ENCODE assay signal across 8 cellular contexts in genomic region chr15:100383302-100384107, GRCh38. TPM values are rescaled to one million over a fixed set of nuclear protein-coding genes. Genes with fewer than 3 reads are reported as not detected.
DNase-seq lines count a peak whose midpoint lies in the region; ATAC-seq and TF ChIP-seq lines count a peak whose summit lies in the region.

No MANE protein-coding gene starts in this region.

- H3K4me1 ChIP-seq in ovary (ENCODE audit: insufficient read depth) (no peaks in the 10 kb centered on the region), esophagus squamous epithelium (no peaks in the 10 kb centered on the region)

- H3K27ac Mint-ChIP-seq in activated T-cell treated with anti-CD3 and anti-CD28 coated beads, Interleukin-2, amount 50 U/mL, for 24 hours: no peak overlapping the region

- H3K27me3 Mint-ChIP-seq in activated T-cell treated with anti-CD3 and anti-CD28 coated beads, Interleukin-2, amount 50 U/mL, for 24 hours: peaks cover 11% of the 10 kb centered on the region

- intact Hi-C loops in ovary (cut with DNase I) (no loop called here), esophagus squamous epithelium (cut with DNase I) (no loop called here)

- no peak overlapping the region for H3K4me3 Mint-ChIP-seq in activated T-cell treated with anti-CD3 and anti-CD28 coated beads, Interleukin-2, amount 50 U/mL, for 24 hours

- TF ChIP-seq CTCF in NB4 (IDR thresholded peaks at IDR 0.05; ENCODE audit: low read depth, low read length) (peak; percentile 53), choroid plexus epithelial cell (conservative IDR thresholded peaks at IDR 0.05; ENCODE audit: low read depth, low read length) (peak; percentile 48), ovary (IDR thresholded peaks at IDR 0.05) (peak in 2 of 3 donors; percentile 41 to 42), esophagus squamous epithelium (IDR thresholded peaks at IDR 0.05) (peak in 3 of 6 experiments; percentile 21 to 50 (median 46))

- H3K9me3 ChIP-seq in ovary (peaks cover 0 to 8% of the 10 kb centered on the region in 2 donors), esophagus squamous epithelium (peaks cover 0 to 46% (median 21%) of the 10 kb centered on the region in 3 donors)

- H3K36me3 Mint-ChIP-seq in activated T-cell treated with anti-CD3 and anti-CD28 coated beads, Interleukin-2, amount 50 U/mL, for 24 hours (ENCODE audit: low read depth): no peaks in the 10 kb centered on the region

- H3K4me3 ChIP-seq in NB4 (ENCODE audit: low read depth, low read length) (no peak overlapping the region), choroid plexus epithelial cell (ENCODE audit: low read depth, low read length) (no peak overlapping the region), ovary (no peak overlapping the region), esophagus squamous epithelium (no peak overlapping the region)

- TF ChIP-seq POLR2A in NB4 (IDR thresholded peaks at IDR 0.05; ENCODE audit: extremely low read depth, insufficient read length): no peak
- no peak for TF ChIP-seq POLR2A in ovary (IDR thresholded peaks at IDR 0.05)
- no peak for TF ChIP-seq POLR2A in esophagus squamous epithelium (IDR thresholded peaks at IDR 0.05)

- H3K9me3 Mint-ChIP-seq in activated T-cell treated with anti-CD3 and anti-CD28 coated beads, Interleukin-2, amount 50 U/mL, for 24 hours: peaks cover 4% of the 10 kb centered on the region

- no peak overlapping the region for H3K27ac ChIP-seq in ovary
- H3K27ac ChIP-seq in esophagus squamous epithelium: no peak overlapping the region

- 34 to 41% (median 35%) methylated on average over 3 of the region's 3 CpGs for WGBS in ovary, 3 donors
- 35 to 44% methylated on average over 2 to 3 of the region's 3 CpGs for WGBS in esophagus squamous epithelium, 2 donors

- H3K36me3 ChIP-seq in ovary (no peaks in the 10 kb centered on the region), esophagus squamous epithelium (peaks cover 0 to 55% (median 4%) of the 10 kb centered on the region in 3 donors)

- ATAC-seq in HG03095 (IDR thresholded peaks at IDR 0.05; ENCODE audit: unreplicated experiment): no peak

- DNase-seq in activated T-cell treated with anti-CD3 and anti-CD28 coated beads, Interleukin-2, amount 50 U/mL, for 1 hour: peak; percentile 24
- DNase-seq in activated T-cell treated with anti-CD3 and anti-CD28 coated beads, Interleukin-2, amount 50 U/mL, for 24 hours: no peak
- peak; percentile 63 for DNase-seq in NB4 (ENCODE audit: low read depth)
- peak; percentile 42 for DNase-seq in choroid plexus epithelial cell (ENCODE audit: low read depth)
- peak in 4 of 5 donors; percentile 17 to 46 (median 30) for DNase-seq in ovary
- DNase-seq in effector CD4-positive, alpha-beta T cell: no peak
- DNase-seq in esophagus squamous epithelium (lab: John Stamatoyannopoulos, UW): no peak

- H3K27me3 ChIP-seq in ovary (no peaks in the 10 kb centered on the region), esophagus squamous epithelium (no peaks in the 10 kb centered on the region)

- no peaks in the 10 kb centered on the region for H3K4me1 Mint-ChIP-seq in activated T-cell treated with anti-CD3 and anti-CD28 coated beads, Interleukin-2, amount 50 U/mL, for 24 hours (ENCODE audit: low read depth)

- TF ChIP-seq EP300 in ovary (IDR thresholded peaks at IDR 0.05): no peak

RNA-seq across cellular contexts. Expression of gene ADAMTS17, which starts 41.7 kb away (rescaled TPM):
- total RNA-seq in ovary (10 to 100 TPM in 1 of 7 donors, 1 to 10 TPM in 6; 3.0 to 11.3 (median 7.9) TPM), esophagus squamous epithelium (10 to 100 TPM in 1 of 4 donors, 1 to 10 TPM in 3; 4.5 to 11.4 (median 6.6) TPM)
- polyA plus RNA-seq in ovary: 1 to 10 TPM; 1.3 to 2.2 TPM

Comparison
In these comparisons a context has a peak if more than half of its experiments do, and no peak if none do; other contexts are left out.
1. DNase-seq: peak in activated T-cell treated with anti-CD3 and anti-CD28 coated beads, Interleukin-2, amount 50 U/mL, for 1 hour (single experiment), NB4 (single experiment), choroid plexus epithelial cell (single experiment) and ovary (4 of 5); none in activated T-cell treated with anti-CD3 and anti-CD28 coated beads, Interleukin-2, amount 50 U/mL, for 24 hours (single experiment), effector CD4-positive, alpha-beta T cell (single experiment) and esophagus squamous epithelium (single experiment).